13 cellular contexts compared by ENCODE assay signal in the genomic region with DNA sequence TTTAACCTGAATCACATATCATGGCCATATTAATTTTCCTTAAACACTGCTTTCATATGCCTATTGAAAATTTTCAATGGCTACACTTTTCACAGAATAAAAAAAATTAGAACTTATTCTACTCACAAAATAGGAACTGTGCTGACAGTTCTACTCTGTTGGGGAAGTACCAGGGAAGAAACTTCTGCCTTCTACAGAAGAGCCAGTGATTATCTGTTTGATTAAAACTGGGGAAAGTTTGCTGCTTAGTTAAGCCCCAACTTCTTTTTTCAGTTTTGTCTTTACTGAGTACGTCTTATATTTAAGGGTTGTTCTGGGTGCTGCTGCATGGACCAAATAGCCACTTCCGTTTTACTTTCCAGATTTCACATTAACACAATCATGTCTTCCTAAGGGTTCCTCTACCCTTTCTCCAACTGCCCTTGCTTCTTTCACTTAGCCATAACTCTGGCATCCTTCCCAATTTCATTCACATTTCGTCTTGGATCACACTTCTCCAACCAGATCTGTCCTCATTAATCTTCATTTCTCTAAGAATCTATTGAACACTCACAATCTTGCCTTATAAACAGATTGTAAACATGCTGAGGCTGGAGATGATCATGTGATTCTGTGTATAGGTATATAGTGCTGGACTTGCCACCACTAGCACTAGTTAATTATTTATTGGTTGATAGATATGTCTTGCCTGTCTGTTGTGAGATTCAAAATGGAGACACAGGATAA. TPM values are rescaled to one million over a fixed set of nuclear protein-coding genes. Genes with fewer than 3 reads are reported as not detected.
DNase-seq lines count a peak whose midpoint lies in the region; ATAC-seq and TF ChIP-seq lines count a peak whose summit lies in the region.
"Had no signal": no experiment of that assay in that cellular context is flagged by ENCODE, and none has a peak within 500 bp of the region (broad histone marks: within the 10 kb centered on the region; RNA-seq: fewer than 3 reads in every experiment).

No MANE protein-coding gene starts in this region.

- no peaks in the 10 kb centered on the region for H3K9me3 ChIP-seq in right cardiac atrium (ENCODE audit: control insufficient read depth, low read length)
- H3K9me3 ChIP-seq in tibial artery: no peaks in the 10 kb centered on the region
- H3K9me3 ChIP-seq: thyroid gland had no signal

- peak overlapping the region; percentile 48 for H3K27ac ChIP-seq in right cardiac atrium (ENCODE audit: low read length)
- peak overlapping the region; percentile 62 to 73 for H3K27ac ChIP-seq in tibial artery
- H3K27ac ChIP-seq: sigmoid colon, thyroid gland had no signal

- WGBS in right cardiac atrium: 47% methylated on average over 3 of the region's 3 CpGs

- H3K36me3 ChIP-seq in tibial artery: peaks cover 0 to 4% (median 0%) of the 10 kb centered on the region in 3 donors
- H3K36me3 ChIP-seq: sigmoid colon, thyroid gland had no signal

- H3K27me3 ChIP-seq in right cardiac atrium (ENCODE audit: control insufficient read depth, insufficient read depth): no peaks in the 10 kb centered on the region
- H3K27me3 ChIP-seq in tibial artery: no peaks in the 10 kb centered on the region
- H3K27me3 ChIP-seq: thyroid gland had no signal

- H3K4me1 Mint-ChIP-seq in activated T-helper 2 cell treated with anti-CD3 and anti-CD28 coated beads, Interferon-gamma antibody, Interleukin-2, Interleukin-4, amounts not matched to agents 10 μg/mL and 5 μg/mL and 100 μg/mL, durations not matched to agents 14 hours and 24 hours and 36 hours (ENCODE audit: low read depth): peaks cover 27% of the 10 kb centered on the region

- H3K36me3 Mint-ChIP-seq in activated T-helper 2 cell treated with anti-CD3 and anti-CD28 coated beads, Interferon-gamma antibody, Interleukin-2, Interleukin-4, amounts not matched to agents 10 μg/mL and 5 μg/mL and 100 μg/mL, durations not matched to agents 14 hours and 24 hours and 36 hours (ENCODE audit: low read depth): no peaks in the 10 kb centered on the region

- peaks cover 6% of the 10 kb centered on the region for H3K9me3 Mint-ChIP-seq in activated T-helper 2 cell treated with anti-CD3 and anti-CD28 coated beads, Interferon-gamma antibody, Interleukin-2, Interleukin-4, amounts not matched to agents 10 μg/mL and 5 μg/mL and 100 μg/mL, durations not matched to agents 14 hours and 24 hours and 36 hours

- H3K4me3 ChIP-seq in right cardiac atrium (ENCODE audit: low read length) (no peak overlapping the region), tibial artery (no peak overlapping the region)
- H3K4me3 ChIP-seq: sigmoid colon, thyroid gland had no signal

- H3K4me1 ChIP-seq in right cardiac atrium (ENCODE audit: control insufficient read depth, insufficient read depth, low read length) (peaks cover 2% of the 10 kb centered on the region), tibial artery (peaks cover 0 to 60% (median 24%) of the 10 kb centered on the region in 4 donors)

- TF ChIP-seq CTCF in tibial artery (IDR thresholded peaks at IDR 0.05): no peak

- intact Hi-C loops in right cardiac atrium (cut with DNase I): no loop called here
- intact Hi-C loops in Right ventricle myocardium inferior (cut with DNase I): no loop called here
- intact Hi-C loops in activated T-helper 2 cell treated with anti-CD3 and anti-CD28 coated beads, Interferon-gamma antibody, Interleukin-2, Interleukin-4, amounts not matched to agents 10 μg/mL and 5 μg/mL and 100 μg/mL, durations not matched to agents 14 hours and 24 hours and 36 hours (cut with micrococcal nuclease): no loop called here
- intact Hi-C loops in tibial artery (cut with DNase I; ENCODE audit: low total_unique reads): no loop called here

- H3K27me3 Mint-ChIP-seq in activated T-helper 2 cell treated with anti-CD3 and anti-CD28 coated beads, Interferon-gamma antibody, Interleukin-2, Interleukin-4, amounts not matched to agents 10 μg/mL and 5 μg/mL and 100 μg/mL, durations not matched to agents 14 hours and 24 hours and 36 hours (ENCODE audit: low read depth): no peaks in the 10 kb centered on the region

- ATAC-seq in right cardiac atrium (no peak), Right ventricle myocardium inferior (no peak), HG02938 (IDR thresholded peaks at IDR 0.05; ENCODE audit: unreplicated experiment) (peak; percentile 23)
- ATAC-seq: HCT116 had no signal

- DNase-seq in right cardiac atrium (no peak), Right ventricle myocardium inferior (ENCODE audit: missing footprints) (no peak), tibial artery (no peak), NAMALWA (ENCODE audit: low spot score) (no peak), NCI-H82 treated with DMSO at 0.1 percent for 48 hours (lab: John Stamatoyannopoulos, UW; ENCODE audit: unreplicated experiment) (no peak), SK-N-DZ (ENCODE audit: low spot score) (no peak)
- DNase-seq in activated T-helper 2 cell treated with anti-CD3 and anti-CD28 coated beads, Interferon-gamma antibody, Interleukin-2, Interleukin-4, amounts not matched to agents 10 μg/mL and 5 μg/mL and 100 μg/mL, durations not matched to agents 14 hours and 24 hours and 36 hours (ENCODE audit: low spot score): no peak
- DNase-seq: C1 segment of cervical spinal cord, hypothalamus, sigmoid colon, thyroid gland had no signal

- H3K4me3 Mint-ChIP-seq in activated T-helper 2 cell treated with anti-CD3 and anti-CD28 coated beads, Interferon-gamma antibody, Interleukin-2, Interleukin-4, amounts not matched to agents 10 μg/mL and 5 μg/mL and 100 μg/mL, durations not matched to agents 14 hours and 24 hours and 36 hours (ENCODE audit: low read depth): peak overlapping the region; percentile 19

- H3K27ac Mint-ChIP-seq in activated T-helper 2 cell treated with anti-CD3 and anti-CD28 coated beads, Interferon-gamma antibody, Interleukin-2, Interleukin-4, amounts not matched to agents 10 μg/mL and 5 μg/mL and 100 μg/mL, durations not matched to agents 14 hours and 24 hours and 36 hours: no peak overlapping the region

RNA-seq across cellular contexts. Expression of a gene that starts 1.9 kb away (rescaled TPM):
- total RNA-seq in right cardiac atrium (10 to 100 TPM; 57.4 to 77.7 (median 65.1) TPM), Right ventricle myocardium inferior (54.9 TPM)
- 13.9 TPM for polyA plus RNA-seq in right cardiac atrium
- total RNA-seq in activated T-helper 2 cell treated with anti-CD3 and anti-CD28 coated beads, Interferon-gamma antibody, Interleukin-2, Interleukin-4, amounts not matched to agents 10 μg/mL and 5 μg/mL and 100 μg/mL, durations not matched to agents 14 hours and 24 hours and 36 hours: 51.7 and 52.6 TPM in 2 replicates
- 18.2 and 21.1 TPM in 2 replicates for polyA plus RNA-seq in SK-N-DZ (2014; cell fraction: cytosol; rRNA removed)
- 12.9 and 13.3 TPM in 2 replicates for polyA plus RNA-seq in SK-N-DZ (2014; cell fraction: nucleus; rRNA removed)
